In the genomic region with DNA sequence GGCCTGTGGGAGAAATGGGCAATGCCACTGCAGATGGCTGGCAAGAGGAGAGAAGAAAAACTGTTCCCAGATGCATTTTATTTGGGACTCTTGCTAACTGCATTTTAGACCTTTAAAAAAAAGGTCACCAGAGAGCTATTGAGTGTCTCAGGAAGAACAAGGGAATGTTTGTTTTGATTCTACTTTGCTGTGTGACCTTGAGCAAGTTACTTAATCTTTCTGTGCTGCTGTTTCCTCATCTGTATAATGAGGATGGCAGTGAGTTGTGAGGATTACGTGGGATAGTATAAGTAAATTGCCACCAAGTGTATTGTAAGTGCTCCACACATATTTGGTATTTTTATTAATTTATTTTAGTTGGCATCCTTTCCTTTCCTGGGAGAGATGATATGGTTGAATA, we compare ENCODE assay signal across 25 cellular contexts.
"Had no signal": no experiment of that assay in that cellular context is flagged by ENCODE, and none has a peak within 500 bp of the region (broad histone marks: within the 10 kb centered on the region; RNA-seq: fewer than 3 reads in every experiment).

No MANE protein-coding gene starts in this region.

- ATAC-seq: left colon; left lung; lower lobe of right lung; naive thymus-derived CD8-positive, alpha-beta T cell; right lobe of liver; stimulated activated naive CD8-positive, alpha-beta T cell treated with anti-CD3 and anti-CD28 coated beads, Interleukin-15, Interleukin-2, amounts not matched to agents 100 U/mL and 50 U/mL, for 24 hours had no signal

- H3K27ac Mint-ChIP-seq: immature natural killer cell; naive thymus-derived CD8-positive, alpha-beta T cell; nephron; progenitor cell of endocrine pancreas; stimulated activated naive B cell treated with anti-CD40 and anti-IgM and Interleukin-4, amounts not matched to agents 10 μg/mL and 1 μg/mL and 100 μg/mL, for 72 hours had no signal

- H3K4me2 ChIP-seq: smooth muscle cell had no signal

- H3K4me3 ChIP-seq: left lung, lower lobe of right lung, ovary, right atrium auricular region, right lobe of liver, smooth muscle cell, stomach, testis, thyroid gland, transverse colon, upper lobe of left lung, vagina had no signal

- H3K27ac ChIP-seq: left lung, lower lobe of right lung, ovary, right lobe of liver, stomach, testis, thyroid gland, transverse colon, upper lobe of left lung, vagina had no signal

- H3K9ac ChIP-seq: neural progenitor cell had no signal

- H3K36me3 ChIP-seq: left lung, lower lobe of right lung, neural progenitor cell, ovary, right atrium auricular region, right lobe of liver, stomach, thyroid gland, transverse colon, upper lobe of left lung, vagina had no signal

- H3K9me3 Mint-ChIP-seq: immature natural killer cell; naive thymus-derived CD8-positive, alpha-beta T cell; nephron had no signal

- DNase-seq: immature natural killer cell; kidney; left colon; left lung; lower lobe of right lung; mammary epithelial cell; mesenchymal stem cell; naive thymus-derived CD8-positive, alpha-beta T cell; ovary; right lobe of liver; stimulated activated CD4-positive, alpha-beta T cell treated with anti-CD3 and anti-CD28 coated beads, Interleukin-2, amount 100 ng/mL, for 24 hours; stimulated activated CD4-positive, alpha-beta T cell treated with anti-CD3 and anti-CD28 coated beads, Interleukin-4, amount 100 ng/mL, for 1 hour; stimulated activated naive B cell treated with anti-CD40 and anti-IgM and Interleukin-4, amounts not matched to agents 10 μg/mL and 1 μg/mL and 100 μg/mL, for 72 hours; stimulated activated naive CD8-positive, alpha-beta T cell treated with anti-CD3 and anti-CD28 coated beads, Interleukin-15, Interleukin-2, amounts not matched to agents 100 U/mL and 50 U/mL, for 24 hours; stomach; testis; thyroid gland; transverse colon had no signal

- H3K4me3 Mint-ChIP-seq: immature natural killer cell; naive thymus-derived CD8-positive, alpha-beta T cell; nephron; stimulated activated naive B cell treated with anti-CD40 and anti-IgM and Interleukin-4, amounts not matched to agents 10 μg/mL and 1 μg/mL and 100 μg/mL, for 72 hours had no signal

- H3K4me1 ChIP-seq: left lung, lower lobe of right lung, right lobe of liver, stomach, thyroid gland, transverse colon, upper lobe of left lung, vagina had no signal

- H3K36me3 Mint-ChIP-seq: naive thymus-derived CD8-positive, alpha-beta T cell; neural progenitor cell; stimulated activated naive B cell treated with anti-CD40 and anti-IgM and Interleukin-4, amounts not matched to agents 10 μg/mL and 1 μg/mL and 100 μg/mL, for 72 hours had no signal

- H3K4me1 Mint-ChIP-seq: immature natural killer cell; naive thymus-derived CD8-positive, alpha-beta T cell had no signal

- H3K9me3 ChIP-seq: left lung, lower lobe of right lung, ovary, right atrium auricular region, right lobe of liver, stomach, testis, thyroid gland, transverse colon, upper lobe of left lung, vagina had no signal

- H3K27me3 ChIP-seq: neural progenitor cell, ovary, right atrium auricular region, right lobe of liver, stomach, testis, thyroid gland, transverse colon, upper lobe of left lung, vagina had no signal
